ENCODE assay signal across 1 cellular context in genomic region chr6:135257641-135258405, GRCh38.
TF ChIP-seq lines count a peak whose summit lies in the region.

No MANE protein-coding gene starts in this region.

TF ChIP-seq in HepG2, 621 proteins besides CTCF, POLR2A, EP300 and RAD21 (continued from another document):
- TF ChIP-seq, protein P1, sequence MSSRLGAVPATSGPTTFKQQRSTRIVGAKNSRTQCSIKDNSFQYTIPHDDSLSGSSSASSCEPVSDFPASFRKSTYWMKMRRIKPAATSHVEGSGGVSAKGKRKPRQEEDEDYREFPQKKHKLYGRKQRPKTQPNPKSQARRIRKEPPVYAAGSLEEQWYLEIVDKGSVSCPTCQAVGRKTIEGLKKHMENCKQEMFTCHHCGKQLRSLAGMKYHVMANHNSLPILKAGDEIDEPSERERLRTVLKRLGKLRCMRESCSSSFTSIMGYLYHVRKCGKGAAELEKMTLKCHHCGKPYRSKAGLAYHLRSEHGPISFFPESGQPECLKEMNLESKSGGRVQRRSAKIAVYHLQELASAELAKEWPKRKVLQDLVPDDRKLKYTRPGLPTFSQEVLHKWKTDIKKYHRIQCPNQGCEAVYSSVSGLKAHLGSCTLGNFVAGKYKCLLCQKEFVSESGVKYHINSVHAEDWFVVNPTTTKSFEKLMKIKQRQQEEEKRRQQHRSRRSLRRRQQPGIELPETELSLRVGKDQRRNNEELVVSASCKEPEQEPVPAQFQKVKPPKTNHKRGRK (CRISPR knock-in tag; IDR thresholded peaks at IDR 0.05), result no peak
TF ChIP-seq in HepG2: peak in this region for 1.
